Comparison of ENCODE assay signal across 1 cellular context in genomic region chr12:131818821-131819585, GRCh38.
A peak's percentile ranks its signal among the peaks of the same experiment; 100 is the strongest.
TF ChIP-seq lines count a peak whose summit lies in the region.

No MANE protein-coding gene starts in this region.

TF ChIP-seq in HepG2, 621 proteins besides CTCF, POLR2A, EP300 and RAD21 (continued from another document):
- TF ChIP-seq ZNF280B (CRISPR knock-in tag; IDR thresholded peaks at IDR 0.05; ENCODE audit: borderline replicate concordance) (0 out of 2 replicates have a peak, but pooled peaks have one; percentile 18), LCORL (IDR thresholded peaks at IDR 0.05) (no peak), LCORL (CRISPR knock-in tag; IDR thresholded peaks at IDR 0.05) (no peak), ZBTB38 (CRISPR knock-in tag; IDR thresholded peaks at IDR 0.05) (peak; percentile 57; the same call in 1 of the 2 replicates), CEBPB (IDR thresholded peaks at IDR 0.05; ENCODE audit: borderline replicate concordance, low read depth, low read length) (peak; percentile 50; the same call in 1 of the 2 replicates), ATRX (CRISPR knock-in tag; IDR thresholded peaks at IDR 0.05; ENCODE audit: borderline replicate concordance) (no peak), PATZ1 (CRISPR knock-in tag; IDR thresholded peaks at IDR 0.05) (peak; percentile 58), HNF4A (CRISPR knock-in tag; IDR thresholded peaks at IDR 0.05) (peak; percentile 21; the same call in 1 of the 2 replicates), CEBPG (CRISPR knock-in tag; IDR thresholded peaks at IDR 0.05) (peak; percentile 80), PITX1 (CRISPR knock-in tag; IDR thresholded peaks at IDR 0.05) (peak; percentile 41; the same call in 1 of the 2 replicates)
